In genomic region chr2:86443601-86444000, GRCh38 we compare ENCODE assay signal across 10 cellular contexts. TPM values are rescaled to one million over a fixed set of nuclear protein-coding genes. Genes with fewer than 3 reads are reported as not detected.
DNase-seq lines count a peak whose midpoint lies in the region; ATAC-seq and TF ChIP-seq lines count a peak whose summit lies in the region.
"Had no signal": no experiment of that assay in that cellular context is flagged by ENCODE, and none has a peak within 500 bp of the region (broad histone marks: within the 10 kb centered on the region; RNA-seq: fewer than 3 reads in every experiment).

No MANE protein-coding gene starts in this region.

- peaks cover 5% of the 10 kb centered on the region for H3K36me3 ChIP-seq in A673 (ENCODE audit: insufficient read depth, low read length, poor library complexity, severe bottlenecking)
- no peaks in the 10 kb centered on the region for H3K36me3 ChIP-seq in KMS-11 (ENCODE audit: insufficient read depth)

- H3K4me2 ChIP-seq in KMS-11, result peak overlapping the region; percentile 80; the same call in 1 of the 2 replicates

- no peak for ATAC-seq in naive thymus-derived CD8-positive, alpha-beta T cell

- TF ChIP-seq POLR2A in erythroblast (IDR thresholded peaks at IDR 0.05; ENCODE audit: low read length), result no peak
- TF ChIP-seq POLR2A in lower leg skin (IDR thresholded peaks at IDR 0.05), result no peak

- H4K20me1 ChIP-seq in KMS-11 (ENCODE audit: insufficient read depth), result no peaks in the 10 kb centered on the region

- H3K4me1 Mint-ChIP-seq in naive thymus-derived CD8-positive, alpha-beta T cell, result peaks cover 39 to 75% (median 72%) of the 10 kb centered on the region in 4 donors

- intact Hi-C loops in A673 (cut with micrococcal nuclease; ENCODE audit: unreplicated experiment), result no loop called here
- intact Hi-C loops in lower leg skin (cut with DNase I; ENCODE audit: low total_unique reads), result no loop called here

- H3K9ac ChIP-seq in KMS-11, result no peak overlapping the region

- H3K36me3 Mint-ChIP-seq in naive thymus-derived CD8-positive, alpha-beta T cell, result peaks cover 19 to 50% (median 23%) of the 10 kb centered on the region in 3 donors

- peaks cover 62% of the 10 kb centered on the region for H3K79me2 ChIP-seq in KMS-11 (ENCODE audit: insufficient read depth, low read depth)

- peak overlapping the region; percentile 92 to 99 (median 98) for H3K4me3 Mint-ChIP-seq in naive thymus-derived CD8-positive, alpha-beta T cell

- H3K27ac Mint-ChIP-seq in naive thymus-derived CD8-positive, alpha-beta T cell, result peak overlapping the region; percentile 93 to 99 (median 98)

- H2AFZ ChIP-seq in KMS-11 (ENCODE audit: low read depth), result no peak overlapping the region

- H3K27ac ChIP-seq in A673 (ENCODE audit: low read depth, low read length, poor library complexity, severe bottlenecking) (peak overlapping the region; percentile 33), KMS-11 (no peak overlapping the region), caudate nucleus (ENCODE audit: low read depth, low read length) (peak overlapping the region; percentile 93)
- H3K27ac ChIP-seq: SJSA1 had no signal

- TF ChIP-seq CTCF in A673 (conservative IDR thresholded peaks at IDR 0.05; ENCODE audit: low read depth, low read length) (no peak), KMS-11 (conservative IDR thresholded peaks at IDR 0.05; ENCODE audit: low read depth, low read length) (no peak), lower leg skin (IDR thresholded peaks at IDR 0.05) (no peak)

- peaks cover 5 to 23% (median 16%) of the 10 kb centered on the region in 9 donors for H3K9me3 Mint-ChIP-seq in naive thymus-derived CD8-positive, alpha-beta T cell

- H3K27me3 ChIP-seq in A673 (replicated peaks; ENCODE audit: insufficient read depth, low read depth, low read length, poor library complexity) (no peaks in the 10 kb centered on the region), KMS-11 (ENCODE audit: insufficient read depth, low read depth) (no peaks in the 10 kb centered on the region)
- H3K27me3 ChIP-seq: SJSA1 had no signal

- CTCF ChIA-PET in A673 (lab: Charles Lee), result no interaction called here

- H3K9me3 ChIP-seq in A673 (ENCODE audit: low read depth, low read length, poor library complexity, severe bottlenecking), result peaks cover 17% of the 10 kb centered on the region
- H3K9me3 ChIP-seq: SJSA1 had no signal

- POLR2A ChIA-PET in A673 (lab: Charles Lee; ENCODE audit: low non-redundant PET), result no interaction called here
- POLR2A ChIA-PET in naive thymus-derived CD8-positive, alpha-beta T cell (lab: Charles Lee), result interaction anchor here (2.0 to 3.3 kb wide), 3 partner anchors 8 to 381 kb away, joined by 4 to 29 read pairs (median 24); no protein-coding TSS in a partner anchor

- BruUV-seq in A673 (replicated peaks; lab: Mats Ljungman, UMichigan), result no TSS peak

- no peak for DNase-seq in A673 (ENCODE audit: low spot score)
- DNase-seq in caudate nucleus (lab: John Stamatoyannopoulos, UW), result no peak
- no peak for DNase-seq in naive thymus-derived CD8-positive, alpha-beta T cell
- no peak for DNase-seq in NCI-H1694 (lab: John Stamatoyannopoulos, UW)
- no peak for DNase-seq in erythroblast (lab: John Stamatoyannopoulos, UW)
- no peak for DNase-seq in dermis blood vessel endothelial cell
- no peak for DNase-seq in lower leg skin (ENCODE audit: low spot score in 2 of 2)
- DNase-seq: NCI-H187 treated with DMSO at 0.1 percent for 48 hours had no signal

- H3K27me3 Mint-ChIP-seq in naive thymus-derived CD8-positive, alpha-beta T cell, result no peaks in the 10 kb centered on the region

- H3K4me3 ChIP-seq in A673 (ENCODE audit: low read depth, low read length, poor library complexity, severe bottlenecking) (peak overlapping the region; percentile 61), KMS-11 (IDR thresholded peaks at IDR 0.05; ENCODE audit: insufficient read depth, low read depth, low read length) (no peak overlapping the region), lower leg skin (ENCODE audit: low read depth, poor library complexity, severe bottlenecking) (no peak overlapping the region)

- WGBS in lower leg skin, 2 donors, result 12 to 30% methylated on average over 4 of the region's 4 CpGs

- H3K4me1 ChIP-seq in A673 (ENCODE audit: insufficient read depth, low read length, poor library complexity, severe bottlenecking), result peaks cover 22% of the 10 kb centered on the region
- peaks cover 43% of the 10 kb centered on the region for H3K4me1 ChIP-seq in KMS-11 (ENCODE audit: low read depth, poor library complexity, severe bottlenecking)

RNA-seq across cellular contexts. Expression of gene KDM3A, which starts 2.4 kb away (rescaled TPM):
- 40.7 and 43.8 TPM in 2 replicates for total RNA-seq in A673 (2021)
- total RNA-seq in naive thymus-derived CD8-positive, alpha-beta T cell, result 100 to 1,000 TPM; 187 to 194 TPM
- polyA plus RNA-seq in naive thymus-derived CD8-positive, alpha-beta T cell, result 10 to 100 TPM; 12.6 to 30.4 (median 17.5) TPM
- 27.2 and 32.6 TPM in 2 replicates for total RNA-seq in dermis blood vessel endothelial cell
- total RNA-seq in lower leg skin, result 100 to 1,000 TPM in 2 of 4 donors, 10 to 100 TPM in 2; 87.5 to 121 (median 105) TPM
